27 cellular contexts compared by ENCODE assay signal in the genomic region with DNA sequence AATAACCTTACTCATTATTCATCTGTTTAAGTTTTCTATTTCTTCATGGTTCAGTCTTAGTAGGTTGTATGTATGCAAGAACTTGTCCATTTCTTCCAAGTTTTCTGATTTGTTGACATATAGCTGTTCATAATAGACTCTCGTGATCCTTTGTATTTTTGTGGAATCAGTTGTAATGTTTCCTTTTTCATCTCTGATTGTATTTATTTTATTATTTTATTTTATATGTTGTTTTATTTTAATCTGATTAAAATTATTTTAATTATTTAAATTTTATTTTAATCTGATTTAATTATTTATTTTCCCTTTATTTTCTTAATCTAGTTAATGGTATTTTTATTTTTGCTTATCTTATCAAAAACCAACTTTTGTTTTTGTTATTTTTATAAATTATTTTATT. TPM values are rescaled to one million over a fixed set of nuclear protein-coding genes. Genes with fewer than 3 reads are reported as not detected.
"Had no signal": no experiment of that assay in that cellular context is flagged by ENCODE, and none has a peak within 500 bp of the region (broad histone marks: within the 10 kb centered on the region; RNA-seq: fewer than 3 reads in every experiment).

No MANE protein-coding gene starts in this region.

- FAIRE-seq: keratinocyte had no signal

- H3K36me3 ChIP-seq: left lung, lower lobe of right lung, right atrium auricular region, right lobe of liver, tibial nerve, uterus had no signal

- H3K27ac Mint-ChIP-seq: naive thymus-derived CD8-positive, alpha-beta T cell; nephron; progenitor cell of endocrine pancreas; stimulated activated memory B cell treated with anti-CD40 and anti-IgM and Interleukin-4, amounts not matched to agents 10 μg/mL and 1 μg/mL and 100 μg/mL, for 72 hours; stimulated activated naive CD8-positive, alpha-beta T cell treated with anti-CD3 and anti-CD28 coated beads, Interleukin-15, amount 100 ng/mL, for 72 hours; type B pancreatic cell had no signal

- H3K4me3 ChIP-seq: hepatocyte, left lung, lower lobe of right lung, right atrium auricular region, right lobe of liver, tibial nerve, uterus had no signal

- H3K4me3 Mint-ChIP-seq: naive thymus-derived CD8-positive, alpha-beta T cell; nephron; neural crest cell; stimulated activated memory B cell treated with anti-CD40 and anti-IgM and Interleukin-4, amounts not matched to agents 10 μg/mL and 1 μg/mL and 100 μg/mL, for 72 hours; stimulated activated naive CD8-positive, alpha-beta T cell treated with anti-CD3 and anti-CD28 coated beads, Interleukin-15, amount 100 ng/mL, for 72 hours; type B pancreatic cell had no signal

- H3K27me3 Mint-ChIP-seq: progenitor cell of endocrine pancreas, type B pancreatic cell had no signal

- H3K4me1 ChIP-seq: left lung, lower lobe of right lung, right atrium auricular region, right lobe of liver, tibial nerve, uterus had no signal

- H3K36me3 Mint-ChIP-seq: stimulated activated memory B cell treated with anti-CD40 and anti-IgM and Interleukin-4, amounts not matched to agents 10 μg/mL and 1 μg/mL and 100 μg/mL, for 72 hours; type B pancreatic cell had no signal

- DNase-seq: left colon; left lung; lower lobe of right lung; mammary epithelial cell; mesenchymal stem cell; naive thymus-derived CD8-positive, alpha-beta T cell; nucleus accumbens; right lobe of liver; stimulated activated CD4-positive, alpha-beta T cell treated with anti-CD3 and anti-CD28 coated beads, Interleukin-12 subunit alpha, Interleukin-12 subunit beta, amount 100 ng/mL, for 4 hours; stimulated activated CD4-positive, alpha-beta T cell treated with anti-CD3 and anti-CD28 coated beads, Interleukin-15, amount 100 ng/mL, for 24 hours; stimulated activated CD4-positive, alpha-beta T cell treated with anti-CD3 and anti-CD28 coated beads, Interleukin-2, amount 100 ng/mL, for 24 hours; stimulated activated CD4-positive, alpha-beta T cell treated with anti-CD3 and anti-CD28 coated beads, Interleukin-4, amount 100 ng/mL, for 24 hours; stimulated activated naive CD4-positive, alpha-beta T cell treated with Interleukin-2 at 50 U/mL for 16 hours; stimulated activated naive CD8-positive, alpha-beta T cell treated with anti-CD3 and anti-CD28 coated beads, Interleukin-15, amount 100 ng/mL, for 72 hours; substantia nigra; uterus had no signal

- ATAC-seq: left colon; left lung; lower lobe of right lung; naive thymus-derived CD8-positive, alpha-beta T cell; right lobe of liver; stimulated activated memory B cell treated with anti-CD40 and anti-IgM and Interleukin-4, amounts not matched to agents 10 μg/mL and 1 μg/mL and 100 μg/mL, for 72 hours; stimulated activated naive CD8-positive, alpha-beta T cell treated with anti-CD3 and anti-CD28 coated beads, Interleukin-15, amount 100 ng/mL, for 72 hours had no signal

- H3K27ac ChIP-seq: hepatocyte, left lung, lower lobe of right lung, right atrium auricular region, right lobe of liver, tibial nerve, uterus had no signal

- H3K4me1 Mint-ChIP-seq: naive thymus-derived CD8-positive, alpha-beta T cell; nephron; neural crest cell; stimulated activated memory B cell treated with anti-CD40 and anti-IgM and Interleukin-4, amounts not matched to agents 10 μg/mL and 1 μg/mL and 100 μg/mL, for 72 hours; stimulated activated naive CD8-positive, alpha-beta T cell treated with anti-CD3 and anti-CD28 coated beads, Interleukin-15, amount 100 ng/mL, for 72 hours had no signal

- H3K9me3 ChIP-seq: lower lobe of right lung, right lobe of liver, uterus had no signal

RNA-seq across cellular contexts. Expression of gene SLC9A2, which starts 43.5 kb away (rescaled TPM):
- total RNA-seq: naive thymus-derived CD8-positive, alpha-beta T cell; osteocyte; pulmonary artery endothelial cell had no signal
- polyA plus RNA-seq: naive thymus-derived CD8-positive, alpha-beta T cell had no signal
